9 cellular contexts compared by ENCODE assay signal in the genomic region with DNA sequence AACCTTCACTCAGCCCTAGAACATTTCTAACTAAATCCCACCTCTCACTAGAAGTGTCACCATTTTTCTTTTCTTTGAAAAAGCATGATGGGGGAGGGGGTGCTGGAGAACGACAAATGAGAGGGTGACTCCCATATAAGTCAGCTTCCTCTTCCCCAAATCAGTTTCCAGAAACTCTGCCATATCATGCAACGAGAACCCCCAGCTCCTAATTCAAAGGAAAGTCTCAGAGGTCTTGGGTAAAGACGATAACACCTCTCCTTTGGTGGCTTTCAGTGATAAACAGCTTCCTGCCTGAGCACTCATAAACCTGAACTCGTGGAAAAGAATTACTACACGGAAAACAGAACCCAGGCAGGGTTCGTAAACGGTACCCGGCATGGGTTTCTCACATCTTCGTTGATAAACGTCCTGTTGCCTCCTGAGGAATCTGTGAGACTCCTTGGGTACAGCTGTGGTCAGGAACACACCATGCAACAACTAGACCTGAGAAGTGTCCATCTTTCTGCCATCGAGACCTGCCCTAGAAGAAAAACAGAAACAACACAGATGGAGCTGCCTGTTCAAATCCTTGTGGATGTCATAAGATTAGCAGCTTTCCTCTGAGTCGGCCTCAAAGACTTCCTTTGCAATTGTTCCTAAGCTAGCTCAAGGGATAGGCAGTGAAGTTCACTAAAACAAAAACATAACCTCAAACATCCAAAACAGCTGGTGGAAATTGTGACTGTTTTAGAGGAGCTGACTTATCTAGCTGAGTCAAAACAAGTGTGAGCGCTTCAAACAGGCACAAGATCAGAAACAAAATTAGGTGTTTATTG.
DNase-seq lines count a peak whose midpoint lies in the region; ATAC-seq and TF ChIP-seq lines count a peak whose summit lies in the region.
"Had no signal": no experiment of that assay in that cellular context is flagged by ENCODE, and none has a peak within 500 bp of the region (broad histone marks: within the 10 kb centered on the region; RNA-seq: fewer than 3 reads in every experiment).

No MANE protein-coding gene starts in this region.

- no peaks in the 10 kb centered on the region for H3K9me3 ChIP-seq in IMR-90 (ENCODE audit: control insufficient read depth, insufficient read depth, low read length)
- H3K9me3 ChIP-seq: breast epithelium had no signal

- CTCF ChIA-PET in IMR-90 (lab: Yijun Ruan, JAX) = interaction anchor here (0.6 to 1.5 kb wide), 5 partner anchors 17 to 418 kb away, joined by 3 to 5 read pairs (median 3); no protein-coding TSS in a partner anchor

- no peaks in the 10 kb centered on the region for H3K9me3 Mint-ChIP-seq in activated naive CD8-positive, alpha-beta T cell (ENCODE audit: low read depth)

- TF ChIP-seq RAD21 in IMR-90 (IDR thresholded peaks at IDR 0.05; ENCODE audit: low read length) = no peak

- intact Hi-C loops in IMR-90 (cut with micrococcal nuclease) = no loop called here

- peak overlapping the region; percentile 83 for H4K91ac ChIP-seq in IMR-90 (ENCODE audit: insufficient read depth, low read depth, low read length)

- H3K4me1 ChIP-seq in IMR-90 (ENCODE audit: control insufficient read depth, insufficient read depth, low read length) = peaks cover 18% of the 10 kb centered on the region
- H3K4me1 ChIP-seq: breast epithelium had no signal

- H2BK120ac ChIP-seq in IMR-90 (ENCODE audit: low read depth, low read length) = peak overlapping the region; percentile 96

- dilution Hi-C loops in IMR-90 (cut with HindIII; ENCODE audit: low sequenced_read_pairs, unreplicated experiment) = no loop called here

- WGBS in IMR-90 (ENCODE audit: extremely low coverage in 2 of 2, insufficient read length in 1 of 2), 2 experiments = 60% methylated on average over 8 of the region's 13 CpGs; no CpG with 5 or more reads in 1 of the 2 experiments

- H3K27ac ChIP-seq in IMR-90 (ENCODE audit: insufficient read depth, low read length) = peak overlapping the region; percentile 87

- H3K4me3 Mint-ChIP-seq in activated naive CD8-positive, alpha-beta T cell = peak overlapping the region; percentile 60

- H4K20me1 ChIP-seq in IMR-90 (ENCODE audit: insufficient read depth, low read length) = no peaks in the 10 kb centered on the region

- peaks cover 6% of the 10 kb centered on the region for H3K27me3 Mint-ChIP-seq in activated naive CD8-positive, alpha-beta T cell

- no peak overlapping the region for H3K4me3 ChIP-seq in IMR-90 (ENCODE audit: insufficient read depth, low read depth, low read length)

- H3K56ac ChIP-seq in IMR-90 (ENCODE audit: extremely low read depth, insufficient read depth, low read length) = peak overlapping the region; percentile 10; the same call in 1 of the 2 replicates

- no peaks in the 10 kb centered on the region for H3K36me3 ChIP-seq in IMR-90 (ENCODE audit: control insufficient read depth, insufficient read depth, low read length)
- H3K36me3 ChIP-seq: breast epithelium had no signal

- H3K79me1 ChIP-seq in IMR-90 (ENCODE audit: low read depth in 1 of 2, low read length in 2 of 2) = no peaks in the 10 kb centered on the region

- POLR2A ChIA-PET in IMR-90 (lab: Charles Lee; ENCODE audit: unreplicated experiment) = no interaction called here

- peak overlapping the region; percentile 87 for H2BK5ac ChIP-seq in IMR-90 (ENCODE audit: low read depth, low read length, poor library complexity, severe bottlenecking)

- peaks cover 9% of the 10 kb centered on the region for H3K9me1 ChIP-seq in IMR-90 (ENCODE audit: insufficient read depth, low read length)

- peak overlapping the region; percentile 87; the same call in 2 of the 3 replicates for H2BK15ac ChIP-seq in IMR-90 (ENCODE audit: low read depth, low read length)

- peak overlapping the region; percentile 94 for H3K4ac ChIP-seq in IMR-90 (ENCODE audit: low read depth, low read length)

- DNase-seq in AG20443 (ENCODE audit: low spot score) (peak; percentile 70), IMR-90 (peak; percentile 91), iris pigment epithelial cell (ENCODE audit: low read depth) (peak; percentile 40), DMS153 (lab: John Stamatoyannopoulos, UW) (no peak), NCI-H146 treated with DMSO at 0.1 percent for 48 hours (lab: John Stamatoyannopoulos, UW; ENCODE audit: unreplicated experiment) (no peak), DMS53 treated with DMSO at 0.1 percent for 48 hours (lab: John Stamatoyannopoulos, UW; ENCODE audit: unreplicated experiment) (no peak)

- peak overlapping the region; percentile 78 for H2AFZ ChIP-seq in IMR-90 (replicated peaks; ENCODE audit: low read length, poor library complexity)

- no peaks in the 10 kb centered on the region for H3K36me3 Mint-ChIP-seq in activated naive CD8-positive, alpha-beta T cell

- peak overlapping the region; percentile 42 for H2AK9ac ChIP-seq in IMR-90 (replicated peaks; ENCODE audit: low read depth, low read length, poor library complexity)

- in situ Hi-C loops in IMR-90 (cut with MboI; ENCODE audit: low sequenced_read_pairs) = no loop called here

- TF ChIP-seq CTCF in IMR-90 (conservative IDR thresholded peaks at IDR 0.05; ENCODE audit: low read depth, low read length) = no peak

- H3K23ac ChIP-seq in IMR-90 (ENCODE audit: low read depth, low read length) = peak overlapping the region; percentile 77; the same call in 1 of the 2 replicates

- peak overlapping the region; percentile 92 for H3K27ac Mint-ChIP-seq in activated naive CD8-positive, alpha-beta T cell

- peak overlapping the region; percentile 91 for H2BK20ac ChIP-seq in IMR-90 (ENCODE audit: low read depth, low read length)

- H3K9ac ChIP-seq in IMR-90 (ENCODE audit: low read depth, low read length) = peak overlapping the region; percentile 51; the same call in 1 of the 2 replicates

- peak overlapping the region; percentile 94 for H3K18ac ChIP-seq in IMR-90 (ENCODE audit: low read depth, low read length)

- H4K8ac ChIP-seq in IMR-90 (ENCODE audit: low read depth in 2 of 2, low read length in 2 of 2) = peak overlapping the region; percentile 77 to 88

- peak overlapping the region; percentile 59; the same call in 1 of the 2 replicates for H3K4me2 ChIP-seq in IMR-90 (ENCODE audit: low read depth, low read length)

- ATAC-seq in IMR-90 (ENCODE audit: low read depth) (peak; percentile 75), GM21717 (IDR thresholded peaks at IDR 0.05; ENCODE audit: unreplicated experiment) (no peak)

- peak overlapping the region; percentile 96 for H3K14ac ChIP-seq in IMR-90 (replicated peaks; ENCODE audit: low read depth, low read length)

- H2AK5ac ChIP-seq in IMR-90 (ENCODE audit: low read depth, low read length) = peak overlapping the region; percentile 89; the same call in 1 of the 2 replicates

- no peak for TF ChIP-seq POLR2A in IMR-90 (IDR thresholded peaks at IDR 0.05; ENCODE audit: low read depth, low read length)

- H3K27me3 ChIP-seq in IMR-90 (ENCODE audit: control insufficient read depth, insufficient read depth, low read length) = no peaks in the 10 kb centered on the region
- H3K27me3 ChIP-seq: breast epithelium had no signal

- no TSS peak for BruUV-seq in IMR-90 (replicated peaks; lab: Mats Ljungman, UMichigan)

- peak overlapping the region; percentile 83 for H4K5ac ChIP-seq in IMR-90 (ENCODE audit: low read depth, low read length)

- H3K4me1 Mint-ChIP-seq in activated naive CD8-positive, alpha-beta T cell (ENCODE audit: low read depth) = peaks cover 13% of the 10 kb centered on the region

TF ChIP-seq in IMR-90, 13 proteins besides CTCF, POLR2A, EP300 and RAD21:
- TF ChIP-seq BHLHE40 (IDR thresholded peaks at IDR 0.05; ENCODE audit: low read depth, low read length) (peak; percentile 63), RCOR1 (IDR thresholded peaks at IDR 0.05; ENCODE audit: insufficient replicate concordance, low read length) (no peak), CEBPB (IDR thresholded peaks at IDR 0.05; ENCODE audit: low read depth, low read length) (0 out of 2 replicates have a peak, but pooled peaks have one; percentile 10), SMC3 (IDR thresholded peaks at IDR 0.05; ENCODE audit: low read depth, low read length) (no peak)

Comparison
In these comparisons a context has a peak if more than half of its experiments do, and no peak if none do; other contexts are left out.
1. DNase-seq: peak in AG20443 (single experiment), IMR-90 (single experiment) and iris pigment epithelial cell (single experiment); none in DMS153 (single experiment), NCI-H146 treated with DMSO at 0.1 percent for 48 hours (single experiment) and DMS53 treated with DMSO at 0.1 percent for 48 hours (single experiment).